Comparison of ENCODE assay signal across 8 cellular contexts in the genomic region with DNA sequence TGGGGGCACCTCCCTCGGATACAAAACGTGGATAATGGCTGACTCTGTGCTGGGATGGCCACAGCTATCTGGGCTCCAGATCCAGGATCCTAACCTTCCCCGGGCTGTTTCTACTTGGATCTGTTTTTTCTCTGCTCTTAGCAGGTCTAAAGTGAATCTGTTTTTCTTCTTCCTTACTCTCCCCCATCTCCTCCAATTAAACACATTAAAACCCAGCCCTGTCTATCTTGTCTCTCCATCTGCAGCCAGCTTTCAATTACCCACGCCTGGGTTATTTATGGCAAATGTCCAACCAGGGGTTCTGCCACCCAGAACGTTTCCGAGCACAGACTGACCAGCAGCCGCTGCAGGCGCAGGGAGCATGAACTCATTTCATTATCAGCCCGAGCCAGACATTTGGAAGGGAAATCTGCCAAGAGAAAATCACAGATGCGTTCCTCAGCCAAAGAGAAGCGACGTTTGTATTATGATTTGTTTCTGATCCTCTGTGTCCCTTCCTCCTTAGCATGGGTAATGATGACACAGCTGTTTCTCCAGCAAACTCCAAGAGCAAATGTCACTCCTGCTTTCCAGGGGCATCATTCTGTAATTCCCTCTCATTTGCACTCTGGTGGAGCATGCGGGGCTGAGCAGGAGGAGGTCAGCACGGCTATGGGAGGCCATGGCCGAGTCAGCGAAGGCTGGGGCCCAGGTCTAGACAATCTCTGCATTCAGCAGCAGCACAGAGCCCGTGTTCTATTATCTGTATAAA. TPM values are rescaled to one million over a fixed set of nuclear protein-coding genes. Genes with fewer than 3 reads are reported as not detected.
DNase-seq lines count a peak whose midpoint lies in the region; ATAC-seq lines count a peak whose summit lies in the region.

No MANE protein-coding gene starts in this region.

- ATAC-seq in HG02623 (IDR thresholded peaks at IDR 0.05; ENCODE audit: unreplicated experiment) (no peak), HG02571 (IDR thresholded peaks at IDR 0.05; ENCODE audit: unreplicated experiment) (no peak)

- DNase-seq in GM04504 (ENCODE audit: low read depth) (peak; percentile 72), SK-N-DZ (ENCODE audit: low spot score) (peak; percentile 100), glomerular endothelial cell (ENCODE audit: extremely low read depth, low read depth, low spot score) (peak; percentile 95), posterior cingulate gyrus (peak in 8 of 10 donors; percentile 41 to 92 (median 55)), GOT3 (lab: John Stamatoyannopoulos, UW) (no peak)
- no peak for DNase-seq in stimulated activated CD4-positive, alpha-beta T cell treated with anti-CD3 and anti-CD28 coated beads, Interleukin-2, amount 100 ng/mL, for 48 hours

- intact Hi-C loops in posterior cingulate gyrus (cut with DNase I) = loop anchor here (5.0 kb wide), 1 partner anchor 115 kb away; a partner anchor contains a TSS

RNA-seq across cellular contexts. Expression of a gene that starts 42.0 kb away (rescaled TPM):
- 34.7 and 40.5 TPM in 2 replicates for polyA plus RNA-seq in SK-N-DZ (2014; cell fraction: cytosol; rRNA removed)
- polyA plus RNA-seq in SK-N-DZ (2014; cell fraction: nucleus; rRNA removed) = 27.0 and 30.9 TPM in 2 replicates
- total RNA-seq in glomerular endothelial cell = 18.0 and 22.2 TPM in 2 replicates

Comparison
In these comparisons a context has a peak if more than half of its experiments do, and no peak if none do; other contexts are left out.
1. DNase-seq: peak in GM04504 (single experiment), SK-N-DZ (single experiment), glomerular endothelial cell (single experiment) and posterior cingulate gyrus (8 of 10); none in stimulated activated CD4-positive, alpha-beta T cell treated with anti-CD3 and anti-CD28 coated beads, Interleukin-2, amount 100 ng/mL, for 48 hours (0 of 2) and GOT3 (single experiment).